ENCODE assay signal across 8 cellular contexts in genomic region chrX:2500681-2501151, GRCh38. TPM values are rescaled to one million over a fixed set of nuclear protein-coding genes. Genes with fewer than 3 reads are reported as not detected.
A peak's percentile ranks its signal among the peaks of the same experiment; 100 is the strongest.
DNase-seq lines count a peak whose midpoint lies in the region; ATAC-seq and TF ChIP-seq lines count a peak whose summit lies in the region.

DHRSX (minus strand) TSS chrX:2500976; CDS start chrX:2500925, 51 bp downstream.
ZBED1 (minus strand) TSS chrX:2500976; CDS start chrX:2490719, 10,257 bp downstream.

- no peak for TF ChIP-seq POLR2A in breast epithelium (IDR thresholded peaks at IDR 0.05)

- TF ChIP-seq CTCF in GM12865 (IDR thresholded peaks at IDR 0.05; ENCODE audit: insufficient read depth, low read depth, low read length, missing control alignments) (no peak), breast epithelium (IDR thresholded peaks at IDR 0.05) (no peak)

- no peaks in the 10 kb centered on the region for H3K36me3 ChIP-seq in breast epithelium

- H3K27me3 ChIP-seq in breast epithelium: no peaks in the 10 kb centered on the region
- H3K27me3 ChIP-seq in layer of hippocampus (ENCODE audit: control insufficient read depth, insufficient read depth, low read length): no peaks in the 10 kb centered on the region

- peak within 1 kb of the TSS; percentile 92 to 95 for H3K27ac ChIP-seq in breast epithelium
- H3K27ac ChIP-seq in layer of hippocampus (ENCODE audit: low read depth, low read length): peak within 1 kb of the TSS; percentile 71

- ATAC-seq in HG02798 (IDR thresholded peaks at IDR 0.05; ENCODE audit: poor library complexity, unreplicated experiment) (peak; percentile 81), SK-N-SH treated with all-trans-retinoic acid at 6 μM for 48 hours (peak; percentile 57), GM18870 (IDR thresholded peaks at IDR 0.05; ENCODE audit: unreplicated experiment) (no peak)

- DNase-seq in GM12865 (ENCODE audit: low read depth) (peak; percentile 60), breast epithelium (ENCODE audit: low spot score in 2 of 2) (no peak), NOMO-1 treated with DMSO at 0.1 percent for 48 hours (lab: John Stamatoyannopoulos, UW; ENCODE audit: unreplicated experiment) (no peak)
- peak; percentile 32 to 42 for DNase-seq in stimulated activated CD4-positive, alpha-beta T cell treated with anti-CD3 and anti-CD28 coated beads, Interleukin-4, amount 100 ng/mL, for 48 hours (ENCODE audit: low read depth in 2 of 2)

- H3K4me1 ChIP-seq in breast epithelium: peaks cover 0 to 6% of the 10 kb centered on the region in 2 donors

- intact Hi-C loops in breast epithelium (cut with DNase I; ENCODE audit: low total_unique reads): loop anchor here (5.0 kb wide), 1 partner anchor 288 kb away; no protein-coding TSS in a partner anchor

- no peaks in the 10 kb centered on the region for H3K9me3 ChIP-seq in breast epithelium

- peak within 1 kb of the TSS; percentile 78 for H3K4me3 ChIP-seq in GM12865 (ENCODE audit: low read depth, low read length)
- H3K4me3 ChIP-seq in breast epithelium: peak within 1 kb of the TSS; percentile 81 to 96 (median 96)

TF ChIP-seq in SK-N-SH treated with all-trans-retinoic acid at 6 μM for 48 hours, 23 proteins besides CTCF, POLR2A, EP300 and RAD21:
- TF ChIP-seq ZNF70 (CRISPR knock-in tag; IDR thresholded peaks at IDR 0.05): no peak
- TF ChIP-seq RARB (CRISPR knock-in tag; IDR thresholded peaks at IDR 0.05): no peak
- TF ChIP-seq TOX (CRISPR knock-in tag; IDR thresholded peaks at IDR 0.05; ENCODE audit: borderline replicate concordance): no peak
- no peak for TF ChIP-seq ARNTL (CRISPR knock-in tag; IDR thresholded peaks at IDR 0.05; ENCODE audit: borderline replicate concordance, low read depth)
- no peak for TF ChIP-seq ZC3H10 (CRISPR knock-in tag; IDR thresholded peaks at IDR 0.05)
- TF ChIP-seq ZFP3 (CRISPR knock-in tag; IDR thresholded peaks at IDR 0.05): no peak
- TF ChIP-seq ISL1 (CRISPR knock-in tag; IDR thresholded peaks at IDR 0.05): no peak
- TF ChIP-seq ZFP30 (CRISPR knock-in tag; IDR thresholded peaks at IDR 0.05): no peak
- TF ChIP-seq OSR1 (CRISPR knock-in tag; IDR thresholded peaks at IDR 0.05): no peak
- no peak for TF ChIP-seq TSHZ2 (CRISPR knock-in tag; IDR thresholded peaks at IDR 0.05)
- TF ChIP-seq ZNF8 (CRISPR knock-in tag; IDR thresholded peaks at IDR 0.05): no peak
- no peak for TF ChIP-seq CSDC2 (CRISPR knock-in tag; IDR thresholded peaks at IDR 0.05)
- no peak for TF ChIP-seq PATZ1 (CRISPR knock-in tag; IDR thresholded peaks at IDR 0.05; ENCODE audit: borderline replicate concordance)
- no peak for TF ChIP-seq CREB5 (CRISPR knock-in tag; IDR thresholded peaks at IDR 0.05; ENCODE audit: low read depth)
- no peak for TF ChIP-seq GLIS3 (CRISPR knock-in tag; IDR thresholded peaks at IDR 0.05)
- TF ChIP-seq SNAI2 (CRISPR knock-in tag; IDR thresholded peaks at IDR 0.05): no peak
- TF ChIP-seq CSRNP3 (CRISPR knock-in tag; IDR thresholded peaks at IDR 0.05): no peak
- no peak for TF ChIP-seq PPARA (CRISPR knock-in tag; IDR thresholded peaks at IDR 0.05; ENCODE audit: borderline replicate concordance)
- TF ChIP-seq ZNF565 (CRISPR knock-in tag; conservative IDR thresholded peaks at IDR 0.05; ENCODE audit: low read depth): no peak

RNA-seq across cellular contexts. Expression of gene DHRSX, which starts in this region (rescaled TPM):
- total RNA-seq in breast epithelium: 10 to 100 TPM; 24.3 to 39.0 (median 29.2) TPM

RNA-seq across cellular contexts. Expression of gene ZBED1, which starts in this region (rescaled TPM):
- total RNA-seq in breast epithelium: 10 to 100 TPM; 37.6 to 38.7 (median 37.6) TPM

Comparison
In these comparisons a context has a peak if more than half of its experiments do, and no peak if none do; other contexts are left out.
1. DNase-seq: peak in GM12865 (single experiment) and stimulated activated CD4-positive, alpha-beta T cell treated with anti-CD3 and anti-CD28 coated beads, Interleukin-4, amount 100 ng/mL, for 48 hours (2 of 2); none in breast epithelium (0 of 2) and NOMO-1 treated with DMSO at 0.1 percent for 48 hours (single experiment).